ENCODE assay signal across 22 cellular contexts in the genomic region with DNA sequence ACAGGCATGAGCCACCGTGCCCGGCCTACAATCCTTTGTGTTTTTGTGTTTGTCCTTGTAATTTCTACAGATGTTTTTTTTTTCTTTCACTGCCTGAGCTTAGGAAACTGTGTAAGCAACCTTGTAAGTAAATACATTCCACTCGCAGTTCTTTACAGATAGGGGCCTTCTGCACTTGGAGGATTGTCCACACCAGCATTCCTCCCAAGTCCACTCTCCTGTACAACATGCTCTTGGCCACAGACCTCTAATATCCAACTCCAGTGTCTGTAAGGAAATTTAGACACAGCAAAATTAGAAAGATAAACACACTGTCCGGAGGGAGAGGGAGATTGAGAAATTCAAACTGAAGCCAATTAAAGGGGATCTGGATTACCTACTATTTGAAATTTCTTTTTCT. TPM values are rescaled to one million over a fixed set of nuclear protein-coding genes. Genes with fewer than 3 reads are reported as not detected.
DNase-seq lines count a peak whose midpoint lies in the region; ATAC-seq and TF ChIP-seq lines count a peak whose summit lies in the region.
"Had no signal": no experiment of that assay in that cellular context is flagged by ENCODE, and none has a peak within 500 bp of the region (broad histone marks: within the 10 kb centered on the region; RNA-seq: fewer than 3 reads in every experiment).

No MANE protein-coding gene starts in this region.

- DNase-seq in CD4-positive, alpha-beta T cell, result no peak
- no peak for DNase-seq in body of pancreas
- no peak for DNase-seq in hepatocyte (ENCODE audit: low spot score)
- no peak for DNase-seq in head of caudate nucleus
- DNase-seq in DMS79 (lab: John Stamatoyannopoulos, UW), result no peak
- no peak for DNase-seq in ACHN
- DNase-seq: activated CD4-positive, alpha-beta T cell treated with anti-CD3 and anti-CD28 coated beads, Interleukin-2, amount 50 U/mL, for 48 hours; activated naive CD4-positive, alpha-beta T cell; activated T-cell treated with anti-CD3 and anti-CD28 coated beads for 4 hours; H9; MG63; mucosa of descending colon; NCI-H1694 treated with DMSO at 0.1 percent for 48 hours; NCI-H2227 treated with DMSO at 0.1 percent for 48 hours; NCI-H774; stimulated activated CD4-positive, alpha-beta T cell treated with anti-CD3 and anti-CD28 coated beads, Interleukin-1b, Interleukin-23, amount 100 ng/mL, for 48 hours; stimulated activated naive CD8-positive, alpha-beta T cell treated with anti-CD3 and anti-CD28 coated beads, Interleukin-15, Interleukin-2, amounts not matched to agents 100 U/mL and 50 U/mL, for 24 hours had no signal

- H3K36me3 ChIP-seq in body of pancreas (replicated peaks in 1 of 2; ENCODE audit: insufficient read depth in 1 of 2, low read depth in 2 of 2), result no peaks in the 10 kb centered on the region
- no peaks in the 10 kb centered on the region for H3K36me3 ChIP-seq in hepatocyte (replicated peaks; ENCODE audit: insufficient read depth, low read depth)
- H3K36me3 ChIP-seq in rectal smooth muscle tissue (ENCODE audit: control insufficient read depth, insufficient read depth, low read length), result no peaks in the 10 kb centered on the region
- H3K36me3 ChIP-seq: ascending aorta, MG63 had no signal

- no peaks in the 10 kb centered on the region for H3K27me3 ChIP-seq in CD4-positive, alpha-beta T cell (ENCODE audit: control insufficient read depth, insufficient read depth, low read length)
- H3K27me3 ChIP-seq in body of pancreas (no peaks in the 10 kb centered on the region), hepatocyte (no peaks in the 10 kb centered on the region), rectal smooth muscle tissue (ENCODE audit: control insufficient read depth, insufficient read depth, low read length) (no peaks in the 10 kb centered on the region)
- H3K27me3 ChIP-seq: ascending aorta, MG63 had no signal

- no peak for TF ChIP-seq CTCF in CD4-positive, alpha-beta T cell (IDR thresholded peaks at IDR 0.05)
- TF ChIP-seq CTCF in body of pancreas (IDR thresholded peaks at IDR 0.05), result no peak
- TF ChIP-seq CTCF in hepatocyte (IDR thresholded peaks at IDR 0.05; ENCODE audit: poor library complexity), result no peak

- H3K4me1 Mint-ChIP-seq in CD4-positive, alpha-beta T cell (ENCODE audit: low read depth), result peaks cover 68% of the 10 kb centered on the region

- in situ Hi-C loops in ACHN (cut with HindIII; ENCODE audit: low pct_ligation_motif_present, low pct_unique_long_range_greater_than_20kb, low sequenced_read_pairs), result no loop called here

- H3K4me1 ChIP-seq in body of pancreas (peaks cover 84% of the 10 kb centered on the region), hepatocyte (ENCODE audit: insufficient read depth) (peaks cover 26% of the 10 kb centered on the region), rectal smooth muscle tissue (ENCODE audit: control insufficient read depth, insufficient read depth, low read length) (peaks cover 24% of the 10 kb centered on the region)

- no peaks in the 10 kb centered on the region for H3K9me2 ChIP-seq in hepatocyte (replicated peaks; ENCODE audit: insufficient read depth)

- H3K36me3 Mint-ChIP-seq in CD4-positive, alpha-beta T cell (ENCODE audit: low read depth), result no peaks in the 10 kb centered on the region

- H3K4me3 Mint-ChIP-seq in CD4-positive, alpha-beta T cell, result peak overlapping the region; percentile 16
- H3K4me3 Mint-ChIP-seq: H9 had no signal

- no peak overlapping the region for H3K4me3 ChIP-seq in body of pancreas
- H3K4me3 ChIP-seq in hepatocyte, result no peak overlapping the region
- no peak overlapping the region for H3K4me3 ChIP-seq in rectal smooth muscle tissue (ENCODE audit: low read length)
- H3K4me3 ChIP-seq: ascending aorta, MG63, mucosa of descending colon had no signal

- no peaks in the 10 kb centered on the region for H3K9me3 ChIP-seq in CD4-positive, alpha-beta T cell (ENCODE audit: control insufficient read depth, low read length)
- H3K9me3 ChIP-seq in body of pancreas, result no peaks in the 10 kb centered on the region
- no peaks in the 10 kb centered on the region for H3K9me3 ChIP-seq in hepatocyte (ENCODE audit: low read depth)
- H3K9me3 ChIP-seq: ascending aorta, MG63, mucosa of descending colon had no signal

- no peak overlapping the region for H3K27ac ChIP-seq in CD4-positive, alpha-beta T cell (ENCODE audit: low read depth, low read length)
- H3K27ac ChIP-seq in body of pancreas (peak overlapping the region in 3 of 4 donors; percentile 42 to 55 (median 46)), hepatocyte (peak overlapping the region; percentile 61), rectal smooth muscle tissue (ENCODE audit: low read depth, low read length) (peak overlapping the region; percentile 12)
- H3K27ac ChIP-seq: C4-2B, VCaP had no signal

- no peak overlapping the region for H3K27ac Mint-ChIP-seq in CD4-positive, alpha-beta T cell
- H3K27ac Mint-ChIP-seq: H9 had no signal

- POLR2A ChIA-PET in CD4-positive, alpha-beta T cell (lab: Charles Lee), result interaction anchor here (0.9 to 1.0 kb wide), 2 partner anchors 9 kb away, joined by 3 to 4 read pairs; no protein-coding TSS in a partner anchor

- no peak overlapping the region for H3K9ac ChIP-seq in rectal smooth muscle tissue (ENCODE audit: low read length)

- no peak for ATAC-seq in CD4-positive, alpha-beta T cell (ENCODE audit: poor library complexity)
- ATAC-seq in body of pancreas, result no peak
- no peak for ATAC-seq in GM19463 (IDR thresholded peaks at IDR 0.05; ENCODE audit: unreplicated experiment)
- ATAC-seq: mucosa of descending colon; stimulated activated naive CD8-positive, alpha-beta T cell treated with anti-CD3 and anti-CD28 coated beads, Interleukin-15, Interleukin-2, amounts not matched to agents 100 U/mL and 50 U/mL, for 24 hours had no signal

- H3K27me3 Mint-ChIP-seq in CD4-positive, alpha-beta T cell, result no peaks in the 10 kb centered on the region

- no peaks in the 10 kb centered on the region for H4K20me1 ChIP-seq in hepatocyte (ENCODE audit: insufficient read depth, poor library complexity, severe bottlenecking)

- no peak overlapping the region for H2AFZ ChIP-seq in hepatocyte

- no peak for TF ChIP-seq POLR2A in body of pancreas (IDR thresholded peaks at IDR 0.05)

- H3K79me2 ChIP-seq in hepatocyte, result peaks cover 58% of the 10 kb centered on the region

- intact Hi-C loops in CD4-positive, alpha-beta T cell (cut with DNase I, micrococcal nuclease), result loop anchor here in 1 of 2 experiments (10.0 kb wide), 1 partner anchor 698 kb away; the partner anchor contains the start of genes BBIP1 and SHOC2
- intact Hi-C loops in body of pancreas (cut with DNase I) (no loop called here), head of caudate nucleus (cut with DNase I) (no loop called here)

- H3K9me3 Mint-ChIP-seq in CD4-positive, alpha-beta T cell, result no peaks in the 10 kb centered on the region
- H3K9me3 Mint-ChIP-seq: H9 had no signal

- 19 to 34% methylated on average over 4 of the region's 4 CpGs for WGBS in body of pancreas, 2 donors
- WGBS in hepatocyte (ENCODE audit: low lambda C conversion rate, missing lambda C conversion rate), result 45% methylated on average over 4 of the region's 4 CpGs

- CTCF ChIA-PET in CD4-positive, alpha-beta T cell (lab: Charles Lee), result interaction anchor here (2.9 kb wide), 1 partner anchor 11 kb away, joined by 12 read pairs; no protein-coding TSS in a partner anchor

- peak overlapping the region; percentile 41 for H3K4me2 ChIP-seq in hepatocyte

RNA-seq across cellular contexts. Expression of gene MXI1, which starts 9.5 kb away (rescaled TPM):
- 10 to 100 TPM; 74.3 to 84.3 TPM for total RNA-seq in CD4-positive, alpha-beta T cell
- total RNA-seq in body of pancreas, result 10 to 100 TPM; 14.8 to 24.1 TPM
- 13.2 and 14.2 TPM in 2 replicates for total RNA-seq in hepatocyte
- 14.1 and 14.8 TPM in 2 replicates for polyA plus RNA-seq in hepatocyte
